32 cellular contexts compared by ENCODE assay signal in the genomic region with DNA sequence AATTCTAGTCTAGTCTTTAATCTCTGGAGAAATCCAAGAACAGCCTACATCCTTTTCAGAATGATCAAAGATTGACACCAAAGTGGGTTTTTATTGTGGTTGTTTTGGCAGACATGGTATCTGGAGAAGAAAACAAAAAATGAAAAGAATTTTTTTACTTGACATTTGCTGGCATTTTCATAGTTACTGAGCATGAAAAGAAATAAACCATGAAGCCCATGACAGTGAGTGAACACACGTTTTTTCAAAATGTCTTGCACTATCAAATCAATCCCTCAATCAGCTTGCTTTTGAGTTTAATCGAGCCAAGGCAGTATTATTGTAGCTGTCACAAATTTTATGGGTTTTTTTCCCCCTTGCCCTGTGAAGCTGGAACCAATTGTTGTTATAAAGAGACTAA.
"Had no signal": no experiment of that assay in that cellular context is flagged by ENCODE, and none has a peak within 500 bp of the region (broad histone marks: within the 10 kb centered on the region; RNA-seq: fewer than 3 reads in every experiment).

No MANE protein-coding gene starts in this region.

- H3K27ac Mint-ChIP-seq: activated CD4-positive, alpha-beta T cell treated with anti-CD3 and anti-CD28 coated beads, Interleukin-2, amount 10 ng/mL, durations not matched to agents 24 days and 14 days; activated naive CD4-positive, alpha-beta T cell treated with anti-CD3 and anti-CD28 coated beads for 36 hours; activated naive CD4-positive, alpha-beta T cell treated with anti-CD3 and anti-CD28 coated beads, Interleukin-2, amount 50 U/mL, for 72 hours; activated T-helper 1 cell treated with anti-CD3 and anti-CD28 coated beads, Interleukin-12 subunit alpha, Interleukin-12 subunit beta, Interleukin-2, Interleukin-4 antibody, amounts not matched to agents 30 ng/mL and 10 ng/mL and 1 ng/mL, durations not matched to agents 14 hours and 24 hours and 36 hours had no signal

- H3K36me3 ChIP-seq: adrenal gland, MG63, SJCRH30 had no signal

- H3K4me3 ChIP-seq: adrenal gland, MG63, SJCRH30, SK-N-MC had no signal

- H3K4me1 ChIP-seq: SJCRH30 had no signal

- H3K27me3 ChIP-seq: adrenal gland, MG63, SJCRH30 had no signal

- H3K9me3 ChIP-seq: adrenal gland, MG63, SJCRH30 had no signal

- H3K9me3 Mint-ChIP-seq: activated CD4-positive, alpha-beta T cell treated with anti-CD3 and anti-CD28 coated beads, Interleukin-2, amount 10 ng/mL, durations not matched to agents 24 days and 14 days; activated naive CD4-positive, alpha-beta T cell treated with anti-CD3 and anti-CD28 coated beads for 36 hours; activated T-cell treated with anti-CD3 and anti-CD28 coated beads, Interleukin-2, amount 50 U/mL, for 4 hours; activated T-helper 1 cell treated with anti-CD3 and anti-CD28 coated beads, Interleukin-12 subunit alpha, Interleukin-12 subunit beta, Interleukin-2, Interleukin-4 antibody, amounts not matched to agents 30 ng/mL and 10 ng/mL and 1 ng/mL, durations not matched to agents 14 hours and 24 hours and 36 hours had no signal

- H3K27ac ChIP-seq: adrenal gland, SJCRH30, SK-N-MC had no signal

- DNase-seq: activated CD4-positive, alpha-beta T cell treated with anti-CD3 and anti-CD28 coated beads, Interleukin-2, amount 10 ng/mL, durations not matched to agents 24 days and 14 days; activated CD4-positive, alpha-beta T cell treated with anti-CD3 and anti-CD28 coated beads, Interleukin-2, amount 50 U/mL, for 48 hours; activated CD8-positive, alpha-beta memory T cell treated with anti-CD3 and anti-CD28 coated beads, Interleukin-2, amount 50 U/mL, for 4 hours; activated gamma-delta T cell treated with Interleukin-2 at 50 U/mL for 16 hours; activated naive CD4-positive, alpha-beta T cell treated with anti-CD3 and anti-CD28 coated beads for 36 hours; activated T-cell treated with anti-CD3 and anti-CD28 coated beads for 4 hours; activated T-cell treated with anti-CD3 and anti-CD28 coated beads, Interleukin-2, amount 50 U/mL, for 4 hours; adrenal gland; caudate nucleus; Kasumi-1; KG1; MG63; NCI-H1048; NCI-H1105 treated with DMSO at 0.1 percent for 48 hours; NCI-H1436; NCI-H1694; NCI-H1930; NCI-H2081 treated with DMSO at 0.1 percent for 48 hours; NCI-H226; NCI-H446 treated with DMSO at 0.1 percent for 48 hours; NCI-H524; NCI-H69; NCI-H82; SHP77; SJCRH30; T1000 had no signal

- H3K4me3 Mint-ChIP-seq: activated CD4-positive, alpha-beta T cell treated with anti-CD3 and anti-CD28 coated beads, Interleukin-2, amount 10 ng/mL, durations not matched to agents 24 days and 14 days; activated naive CD4-positive, alpha-beta T cell treated with anti-CD3 and anti-CD28 coated beads for 36 hours; activated T-cell treated with anti-CD3 and anti-CD28 coated beads, Interleukin-2, amount 50 U/mL, for 4 hours; activated T-helper 1 cell treated with anti-CD3 and anti-CD28 coated beads, Interleukin-12 subunit alpha, Interleukin-12 subunit beta, Interleukin-2, Interleukin-4 antibody, amounts not matched to agents 30 ng/mL and 10 ng/mL and 1 ng/mL, durations not matched to agents 14 hours and 24 hours and 36 hours; brain had no signal

- H3K4me1 Mint-ChIP-seq: activated CD4-positive, alpha-beta T cell treated with anti-CD3 and anti-CD28 coated beads, Interleukin-2, amount 10 ng/mL, durations not matched to agents 24 days and 14 days had no signal

- H3K36me3 Mint-ChIP-seq: activated naive CD4-positive, alpha-beta T cell treated with anti-CD3 and anti-CD28 coated beads, Interleukin-2, amount 50 U/mL, for 72 hours; brain had no signal

- ATAC-seq: activated naive CD4-positive, alpha-beta T cell treated with anti-CD3 and anti-CD28 coated beads, Interleukin-2, amount 50 U/mL, for 72 hours; activated T-cell treated with anti-CD3 and anti-CD28 coated beads, Interleukin-2, amount 50 U/mL, for 4 hours; Panc1 had no signal

- FAIRE-seq: bronchial epithelial cell had no signal
